ENCODE assay signal across 9 cellular contexts in genomic region chr20:58851221-58851968, GRCh38. TPM values are rescaled to one million over a fixed set of nuclear protein-coding genes. Genes with fewer than 3 reads are reported as not detected.
DNase-seq lines count a peak whose midpoint lies in the region; ATAC-seq and TF ChIP-seq lines count a peak whose summit lies in the region.
"Had no signal": no experiment of that assay in that cellular context is flagged by ENCODE, and none has a peak within 500 bp of the region (broad histone marks: within the 10 kb centered on the region; RNA-seq: fewer than 3 reads in every experiment).

No MANE protein-coding gene starts in this region.

- in situ Hi-C loops in ACHN (cut with HindIII; ENCODE audit: low pct_ligation_motif_present, low pct_unique_long_range_greater_than_20kb, low sequenced_read_pairs): no loop called here

- H3K4me3 ChIP-seq in DOHH2 (ENCODE audit: low read length) (peak overlapping the region; percentile 80), MM.1S (ENCODE audit: low read length) (peak overlapping the region; percentile 79), osteoblast (ENCODE audit: insufficient read depth, low read length) (peak overlapping the region; percentile 81)

- H3K36me3 Mint-ChIP-seq in endothelial cell (ENCODE audit: low read depth, unreplicated experiment): no peaks in the 10 kb centered on the region

- H3K9me3 Mint-ChIP-seq in endothelial cell (ENCODE audit: unreplicated experiment): no peaks in the 10 kb centered on the region

- peak overlapping the region; percentile 88 for H2AFZ ChIP-seq in MM.1S (ENCODE audit: low read length)
- H2AFZ ChIP-seq in osteoblast (ENCODE audit: low read length): peak overlapping the region; percentile 89

- H3K4me1 Mint-ChIP-seq in endothelial cell (ENCODE audit: unreplicated experiment): peaks cover 33% of the 10 kb centered on the region

- peaks cover 21% of the 10 kb centered on the region for H3K4me1 ChIP-seq in DOHH2 (ENCODE audit: control insufficient read depth, low read length)
- no peaks in the 10 kb centered on the region for H3K4me1 ChIP-seq in MM.1S (ENCODE audit: low read length)
- peaks cover 17% of the 10 kb centered on the region for H3K4me1 ChIP-seq in osteoblast (ENCODE audit: insufficient read depth, low read length)

- H3F3A ChIP-seq in DOHH2 (ENCODE audit: control insufficient read depth, insufficient read depth) (no peaks in the 10 kb centered on the region), MM.1S (ENCODE audit: insufficient read depth, low read length) (no peaks in the 10 kb centered on the region)

- H3K27me3 ChIP-seq in DOHH2 (ENCODE audit: control insufficient read depth, low read length): peaks cover 25% of the 10 kb centered on the region
- peaks cover 70% of the 10 kb centered on the region for H3K27me3 ChIP-seq in MM.1S (replicated peaks; ENCODE audit: insufficient read depth, low read length)
- peaks cover 35% of the 10 kb centered on the region for H3K27me3 ChIP-seq in osteoblast (ENCODE audit: insufficient read depth, low read length)

- H3K36me3 ChIP-seq in DOHH2 (ENCODE audit: control insufficient read depth, low read length): peaks cover 7% of the 10 kb centered on the region; the same call in 1 of the 2 replicates
- H3K36me3 ChIP-seq in MM.1S (replicated peaks; ENCODE audit: insufficient read depth, low read length): no peaks in the 10 kb centered on the region
- H3K36me3 ChIP-seq in osteoblast (ENCODE audit: insufficient read depth, low read length): no peaks in the 10 kb centered on the region

- TF ChIP-seq CTCF in DOHH2 (IDR thresholded peaks at IDR 0.05; ENCODE audit: low read depth, low read length, poor library complexity, severe bottlenecking) (no peak), MM.1S (IDR thresholded peaks at IDR 0.05; ENCODE audit: low read length) (no peak), endothelial cell (IDR thresholded peaks at IDR 0.05; ENCODE audit: unreplicated experiment) (no peak), osteoblast (IDR thresholded peaks at IDR 0.05; ENCODE audit: extremely low read depth, low read depth, low read length) (no peak)

- no peak overlapping the region for H3K27ac Mint-ChIP-seq in endothelial cell (ENCODE audit: unreplicated experiment)

- H3K27ac ChIP-seq in DOHH2 (ENCODE audit: low read depth, low read length) (no peak overlapping the region), MM.1S (ENCODE audit: low read length) (no peak overlapping the region), osteoblast (ENCODE audit: low read depth, low read length) (no peak overlapping the region)

- H3K9me2 ChIP-seq in DOHH2 (replicated peaks; ENCODE audit: control insufficient read depth, low read length) (no peaks in the 10 kb centered on the region), MM.1S (replicated peaks; ENCODE audit: insufficient read depth, low read length) (no peaks in the 10 kb centered on the region)

- H4K20me1 ChIP-seq in DOHH2 (ENCODE audit: control insufficient read depth, insufficient read depth, low read depth, low read length) (no peaks in the 10 kb centered on the region), MM.1S (ENCODE audit: insufficient read depth, low read length) (no peaks in the 10 kb centered on the region), osteoblast (ENCODE audit: insufficient read depth, low read length) (no peaks in the 10 kb centered on the region)

- no peak overlapping the region for H3K9ac ChIP-seq in MM.1S (ENCODE audit: low read length)

- H3K27me3 Mint-ChIP-seq in endothelial cell (ENCODE audit: unreplicated experiment): peaks cover 9% of the 10 kb centered on the region

- no peaks in the 10 kb centered on the region for H3K9me3 ChIP-seq in DOHH2 (ENCODE audit: control insufficient read depth, insufficient read depth, low read length)
- no peaks in the 10 kb centered on the region for H3K9me3 ChIP-seq in MM.1S (replicated peaks; ENCODE audit: insufficient read depth, low read length)
- no peaks in the 10 kb centered on the region for H3K9me3 ChIP-seq in osteoblast (ENCODE audit: low read depth, low read length)

- H3K79me2 ChIP-seq in DOHH2 (ENCODE audit: control insufficient read depth, low read length) (peaks cover 41% of the 10 kb centered on the region), MM.1S (ENCODE audit: low read length) (no peaks in the 10 kb centered on the region; the same call in 1 of the 2 replicates), osteoblast (ENCODE audit: insufficient read depth, low read length) (peaks cover 19% of the 10 kb centered on the region)

- no peak for ATAC-seq in GM21737 (IDR thresholded peaks at IDR 0.05; ENCODE audit: unreplicated experiment)

- no peak for DNase-seq in MM.1S
- no peak for DNase-seq in endothelial cell (ENCODE audit: low spot score)
- DNase-seq in osteoblast (ENCODE audit: insufficient read length, low spot score, missing footprints): peak; percentile 81
- no peak for DNase-seq in 8988T
- no peak for DNase-seq in ACHN
- no peak for DNase-seq in NCI-H1436 treated with DMSO at 0.1 percent for 48 hours (lab: John Stamatoyannopoulos, UW)
- DNase-seq: SW 1271 had no signal

- peak overlapping the region; percentile 94 for H3K4me3 Mint-ChIP-seq in endothelial cell (ENCODE audit: unreplicated experiment)

- peak overlapping the region; percentile 86 for H3K4me2 ChIP-seq in DOHH2 (ENCODE audit: low read length)
- peak overlapping the region; percentile 78 for H3K4me2 ChIP-seq in MM.1S (ENCODE audit: low read depth, low read length)
- H3K4me2 ChIP-seq in osteoblast (ENCODE audit: insufficient read depth, low read length): peak overlapping the region; percentile 92

RNA-seq across cellular contexts. Expression of gene GNAS-AS1, which starts 0.7 kb away (rescaled TPM):
- total RNA-seq in endothelial cell (ENCODE audit: unreplicated experiment) (4.9 TPM), osteoblast (0.72 and 1.5 TPM in 2 replicates)

RNA-seq across cellular contexts. Expression of gene GNAS, which starts 1.1 kb away (rescaled TPM):
- total RNA-seq in endothelial cell (ENCODE audit: unreplicated experiment) (1,989 TPM), osteoblast (366 and 374 TPM in 2 replicates)
